In the genomic region with DNA sequence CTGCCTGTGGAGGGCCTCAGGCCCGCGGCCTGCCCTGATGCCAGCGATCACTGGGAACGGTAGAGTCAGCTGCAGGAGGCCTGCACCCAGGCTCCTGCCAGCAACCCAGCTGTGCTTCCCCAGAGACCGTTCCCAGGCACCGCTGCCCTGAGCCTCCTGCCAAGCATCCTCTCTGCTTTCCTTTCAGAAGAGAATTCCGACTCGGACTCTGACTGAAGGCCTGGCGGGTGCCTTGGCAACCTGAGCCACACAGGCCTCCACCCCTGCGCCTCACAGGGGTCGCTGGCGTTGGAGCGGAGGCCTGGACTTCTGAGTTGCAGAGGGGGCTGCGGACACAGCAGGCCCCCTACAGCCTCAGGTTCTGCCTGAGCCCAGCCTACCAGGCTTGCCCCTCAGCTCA, we compare ENCODE assay signal across 1 cellular context.
TF ChIP-seq lines count a peak whose summit lies in the region.

No MANE protein-coding gene starts in this region.

TF ChIP-seq in HepG2, 621 proteins besides CTCF, POLR2A, EP300 and RAD21 (continued from another document):
- TF ChIP-seq, protein P1, sequence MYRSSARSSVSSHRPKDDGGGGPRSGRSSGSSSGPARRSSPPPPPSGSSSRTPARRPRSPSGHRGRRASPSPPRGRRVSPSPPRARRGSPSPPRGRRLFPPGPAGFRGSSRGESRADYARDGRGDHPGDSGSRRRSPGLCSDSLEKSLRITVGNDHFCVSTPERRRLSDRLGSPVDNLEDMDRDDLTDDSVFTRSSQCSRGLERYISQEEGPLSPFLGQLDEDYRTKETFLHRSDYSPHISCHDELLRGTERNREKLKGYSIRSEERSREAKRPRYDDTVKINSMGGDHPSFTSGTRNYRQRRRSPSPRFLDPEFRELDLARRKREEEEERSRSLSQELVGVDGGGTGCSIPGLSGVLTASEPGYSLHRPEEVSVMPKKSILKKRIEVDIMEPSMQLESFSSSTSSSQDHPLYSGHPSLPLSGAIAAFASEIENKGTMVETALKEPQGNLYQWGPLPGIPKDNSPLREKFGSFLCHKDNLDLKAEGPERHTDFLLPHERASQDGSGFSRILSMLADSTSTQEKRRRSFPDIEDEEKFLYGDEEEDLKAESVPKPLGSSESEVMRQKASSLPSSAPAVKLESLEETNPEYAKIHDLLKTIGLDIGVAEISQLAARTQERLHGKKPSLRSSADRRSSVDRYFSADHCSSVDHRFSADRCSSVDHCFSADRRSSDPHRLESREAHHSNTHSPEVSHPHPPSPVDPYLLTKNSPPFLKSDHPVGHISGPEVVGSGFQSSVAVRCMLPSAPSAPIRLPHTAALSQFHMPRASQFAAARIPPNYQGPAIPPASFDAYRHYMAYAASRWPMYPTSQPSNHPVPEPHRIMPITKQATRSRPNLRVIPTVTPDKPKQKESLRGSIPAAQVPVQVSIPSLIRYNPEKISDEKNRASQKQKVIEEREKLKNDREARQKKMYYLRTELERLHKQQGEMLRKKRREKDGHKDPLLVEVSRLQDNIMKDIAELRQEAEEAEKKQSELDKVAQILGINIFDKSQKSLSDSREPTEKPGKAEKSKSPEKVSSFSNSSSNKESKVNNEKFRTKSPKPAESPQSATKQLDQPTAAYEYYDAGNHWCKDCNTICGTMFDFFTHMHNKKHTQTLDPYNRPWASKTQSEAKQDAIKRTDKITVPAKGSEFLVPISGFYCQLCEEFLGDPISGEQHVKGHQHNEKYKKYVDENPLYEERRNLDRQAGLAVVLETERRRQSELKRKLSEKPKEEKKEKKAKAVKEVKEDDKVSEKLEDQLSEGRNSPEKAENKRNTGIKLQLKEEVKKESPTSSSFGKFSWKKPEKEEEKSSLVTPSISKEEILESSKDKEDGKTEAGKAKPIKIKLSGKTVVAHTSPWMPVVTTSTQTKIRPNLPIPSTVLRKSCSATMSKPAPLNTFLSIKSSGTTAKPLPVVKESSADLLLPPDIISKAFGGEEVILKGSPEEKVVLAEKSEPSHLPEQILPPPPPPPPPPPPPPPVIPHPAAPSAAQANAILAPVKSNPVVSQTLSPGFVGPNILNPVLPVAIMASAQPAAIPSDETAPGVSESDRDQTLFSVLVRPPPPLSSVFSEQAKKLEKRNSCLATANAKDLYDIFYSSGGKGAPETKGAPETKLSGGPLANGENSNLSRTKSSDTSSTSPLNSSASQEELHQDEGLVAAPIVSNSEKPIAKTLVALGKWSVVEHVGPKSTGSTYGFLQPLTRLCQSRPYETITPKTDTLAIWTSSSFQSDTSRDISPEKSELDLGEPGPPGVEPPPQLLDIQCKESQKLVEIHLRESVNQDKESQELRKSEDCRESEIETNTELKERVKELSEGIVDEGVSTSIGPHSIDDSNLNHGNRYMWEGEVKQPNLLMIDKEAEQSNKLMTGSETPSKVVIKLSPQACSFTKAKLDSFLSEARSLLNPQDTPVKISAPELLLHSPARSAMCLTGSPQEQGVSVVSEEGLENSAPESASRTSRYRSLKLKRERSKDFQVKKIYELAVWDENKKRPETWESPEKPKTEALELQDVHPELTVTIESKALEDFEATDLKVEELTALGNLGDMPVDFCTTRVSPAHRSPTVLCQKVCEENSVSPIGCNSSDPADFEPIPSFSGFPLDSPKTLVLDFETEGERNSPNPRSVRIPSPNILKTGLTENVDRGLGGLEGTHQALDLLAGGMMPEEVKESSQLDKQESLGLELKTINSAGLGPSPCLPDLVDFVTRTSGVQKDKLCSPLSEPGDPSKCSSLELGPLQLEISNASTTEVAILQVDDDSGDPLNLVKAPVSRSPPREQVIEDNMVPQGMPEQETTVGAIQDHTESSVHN (CRISPR knock-in tag; IDR thresholded peaks at IDR 0.05), result no peak
- TF ChIP-seq ADNP (CRISPR knock-in tag; IDR thresholded peaks at IDR 0.05) (no peak), SALL2 (CRISPR knock-in tag; IDR thresholded peaks at IDR 0.05) (no peak), THAP11 (CRISPR knock-in tag; IDR thresholded peaks at IDR 0.05) (no peak), ZSCAN25 (CRISPR knock-in tag; IDR thresholded peaks at IDR 0.05) (no peak), SCMH1 (CRISPR knock-in tag; IDR thresholded peaks at IDR 0.05; ENCODE audit: borderline replicate concordance) (no peak), TEAD2 (CRISPR knock-in tag; IDR thresholded peaks at IDR 0.05) (no peak), TBL1XR1 (IDR thresholded peaks at IDR 0.05; ENCODE audit: borderline replicate concordance, low read length, partially characterized antibody) (no peak), IRX3 (CRISPR knock-in tag; IDR thresholded peaks at IDR 0.05; ENCODE audit: borderline replicate concordance, low read depth) (no peak)
TF ChIP-seq in HepG2: peak in this region for 4.
